In the genomic region with DNA sequence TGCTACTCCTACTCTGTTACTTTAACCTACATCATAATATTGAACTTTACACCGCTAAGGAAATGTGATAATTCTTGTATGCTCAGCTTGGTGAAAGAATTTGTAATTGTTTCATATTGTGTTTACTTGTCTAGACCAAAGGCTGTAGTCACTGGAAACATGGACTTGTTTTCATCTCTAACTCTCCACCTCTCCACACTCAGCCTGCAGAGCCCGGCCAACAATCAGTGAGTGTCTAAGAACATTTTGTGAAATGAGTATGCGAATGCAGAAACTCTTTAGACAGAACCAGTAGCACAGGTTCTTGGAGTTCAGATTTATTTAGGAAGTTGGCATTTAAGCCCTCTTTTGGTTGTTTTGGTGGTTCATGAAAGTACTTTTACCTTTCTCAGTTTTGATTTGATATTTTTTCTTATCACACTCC, we compare ENCODE assay signal across 19 cellular contexts.
"Had no signal": no experiment of that assay in that cellular context is flagged by ENCODE, and none has a peak within 500 bp of the region (broad histone marks: within the 10 kb centered on the region; RNA-seq: fewer than 3 reads in every experiment).

No MANE protein-coding gene starts in this region.

- ATAC-seq: activated CD4-positive, CD25-positive, alpha-beta regulatory T cell treated with anti-CD3 and anti-CD28 coated beads, Interleukin-2, amount 50 U/mL, for 24 hours; activated CD8-positive, alpha-beta T cell treated with anti-CD3 and anti-CD28 coated beads, Interleukin-2, amount 10 ng/mL, durations not matched to agents 7 days and 5 days; esophagus mucosa; gastroesophageal sphincter; SK-N-SH treated with all-trans-retinoic acid at 6 μM for 48 hours had no signal

- DNase-seq: activated CD4-positive, alpha-beta T cell treated with anti-CD3 and anti-CD28 coated beads, Interleukin-2, amount 10 ng/mL, durations not matched to agents 7 days and 5 days; activated CD8-positive, alpha-beta T cell treated with anti-CD3 and anti-CD28 coated beads, Interleukin-2, amount 10 ng/mL, durations not matched to agents 7 days and 5 days; activated naive CD4-positive, alpha-beta T cell treated with Interleukin-2 at 50 U/mL for 16 hours; activated naive CD8-positive, alpha-beta T cell treated with anti-CD3 and anti-CD28 coated beads, Interleukin-2, amount 10 ng/mL, durations not matched to agents 7 days and 5 days; activated T-cell treated with anti-CD3 and anti-CD28 coated beads, Interleukin-2, amount 50 U/mL, for 24 hours; central memory CD4-positive, alpha-beta T cell; colonic mucosa; left cardiac atrium; midbrain; nephron progenitor cell; nucleus accumbens; small intestine; stimulated activated CD4-positive, alpha-beta T cell treated with anti-CD3 and anti-CD28 coated beads, Interleukin-15, amount 100 ng/mL, for 24 hours; stimulated activated CD4-positive, alpha-beta T cell treated with anti-CD3 and anti-CD28 coated beads, Interleukin-2, amount 100 ng/mL, for 48 hours; T1000 had no signal

- H3K27ac ChIP-seq: colonic mucosa, gastroesophageal sphincter had no signal
